Comparison of ENCODE assay signal across 12 cellular contexts in the genomic region with DNA sequence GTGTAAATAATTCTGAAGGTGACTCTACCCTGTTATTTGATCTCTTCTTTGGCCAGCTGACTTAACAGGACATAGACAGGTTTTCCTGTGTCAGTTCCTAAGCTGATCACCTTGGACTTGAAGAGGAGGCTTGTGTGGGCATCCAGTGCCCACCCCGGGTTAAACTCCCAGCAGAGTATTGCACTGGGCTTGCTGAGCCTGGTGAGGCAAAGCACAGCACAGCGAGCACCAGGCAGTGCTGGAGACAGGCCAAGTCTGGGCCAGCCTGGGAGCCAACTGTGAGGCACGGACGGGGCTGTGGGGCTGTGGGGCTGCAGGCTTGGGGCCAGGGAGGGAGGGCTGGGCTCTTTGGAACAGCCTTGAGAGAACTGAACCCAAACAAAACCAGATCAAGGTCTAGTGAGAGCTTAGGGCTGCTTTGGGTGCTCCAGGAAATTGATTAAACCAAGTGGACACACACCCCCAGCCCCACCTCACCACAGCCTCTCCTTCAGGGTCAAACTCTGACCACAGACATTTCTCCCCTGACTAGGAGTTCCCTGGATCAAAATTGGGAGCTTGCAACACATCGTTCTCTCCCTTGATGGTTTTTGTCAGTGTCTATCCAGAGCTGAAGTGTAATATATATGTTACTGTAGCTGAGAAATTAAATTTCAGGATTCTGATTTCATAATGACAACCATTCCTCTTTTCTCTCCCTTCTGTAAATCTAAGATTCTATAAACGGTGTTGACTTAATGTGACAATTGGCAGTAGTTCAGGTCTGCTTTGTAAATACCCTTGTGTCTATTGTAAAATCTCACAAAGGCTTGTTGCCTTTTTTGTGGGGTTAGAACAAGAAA. TPM values are rescaled to one million over a fixed set of nuclear protein-coding genes. Genes with fewer than 3 reads are reported as not detected.
DNase-seq lines count a peak whose midpoint lies in the region; ATAC-seq and TF ChIP-seq lines count a peak whose summit lies in the region.
"Had no signal": no experiment of that assay in that cellular context is flagged by ENCODE, and none has a peak within 500 bp of the region (broad histone marks: within the 10 kb centered on the region; RNA-seq: fewer than 3 reads in every experiment).

No MANE protein-coding gene starts in this region.

- intact Hi-C loops in upper lobe of right lung (cut with DNase I): loop anchor here (5.0 kb wide), 1 partner anchor 208 kb away; no protein-coding TSS in a partner anchor

- peak; percentile 32 for ATAC-seq in upper lobe of right lung
- ATAC-seq: naive thymus-derived CD4-positive, alpha-beta T cell had no signal

- H3K4me3 ChIP-seq in upper lobe of right lung: no peak overlapping the region
- H3K4me3 ChIP-seq: SK-N-MC had no signal

- no peaks in the 10 kb centered on the region for H3K9me3 ChIP-seq in upper lobe of right lung

- H3K36me3 ChIP-seq in upper lobe of right lung: no peaks in the 10 kb centered on the region

- DNase-seq in NCI-H82 (lab: John Stamatoyannopoulos, UW) (peak; percentile 29), NCI-H82 treated with DMSO at 0.1 percent for 48 hours (lab: John Stamatoyannopoulos, UW; ENCODE audit: unreplicated experiment) (no peak), inferior parietal cortex (ENCODE audit: extremely low spot score) (peak; percentile 68), upper lobe of right lung (no peak), erythroblast (lab: John Stamatoyannopoulos, UW) (no peak)
- DNase-seq in effector CD8-positive, alpha-beta T cell (lab: John Stamatoyannopoulos, UW): no peak
- DNase-seq in stimulated activated CD4-positive, alpha-beta T cell treated with anti-CD3 and anti-CD28 coated beads, Interleukin-15, amount 100 ng/mL, for 24 hours: no peak
- DNase-seq: Kasumi-1; naive thymus-derived CD4-positive, alpha-beta T cell had no signal

- no peaks in the 10 kb centered on the region for H3K27me3 ChIP-seq in upper lobe of right lung

- no peak for TF ChIP-seq POLR2A in erythroblast (IDR thresholded peaks at IDR 0.05; ENCODE audit: low read length)

- TF ChIP-seq CTCF in upper lobe of right lung (IDR thresholded peaks at IDR 0.05): no peak

- H3K4me1 ChIP-seq in upper lobe of right lung: no peaks in the 10 kb centered on the region

- peak overlapping the region; percentile 42 for H3K27ac ChIP-seq in angular gyrus (ENCODE audit: low read depth, low read length)
- H3K27ac ChIP-seq in upper lobe of right lung: no peak overlapping the region
- H3K27ac ChIP-seq: SK-N-MC had no signal

RNA-seq across cellular contexts. Expression of a gene that starts 5.1 kb away (rescaled TPM):
- not detected for total RNA-seq in upper lobe of right lung
- total RNA-seq: epithelial cell of proximal tubule; naive thymus-derived CD4-positive, alpha-beta T cell had no signal

Comparison
In these comparisons a context has a peak if more than half of its experiments do, and no peak if none do; other contexts are left out.
1. DNase-seq: peak in NCI-H82 (single experiment) and inferior parietal cortex (single experiment); none in NCI-H82 treated with DMSO at 0.1 percent for 48 hours (single experiment), upper lobe of right lung (single experiment), effector CD8-positive, alpha-beta T cell (single experiment), erythroblast (0 of 2) and stimulated activated CD4-positive, alpha-beta T cell treated with anti-CD3 and anti-CD28 coated beads, Interleukin-15, amount 100 ng/mL, for 24 hours (single experiment).